ENCODE assay signal across 20 cellular contexts in the genomic region with DNA sequence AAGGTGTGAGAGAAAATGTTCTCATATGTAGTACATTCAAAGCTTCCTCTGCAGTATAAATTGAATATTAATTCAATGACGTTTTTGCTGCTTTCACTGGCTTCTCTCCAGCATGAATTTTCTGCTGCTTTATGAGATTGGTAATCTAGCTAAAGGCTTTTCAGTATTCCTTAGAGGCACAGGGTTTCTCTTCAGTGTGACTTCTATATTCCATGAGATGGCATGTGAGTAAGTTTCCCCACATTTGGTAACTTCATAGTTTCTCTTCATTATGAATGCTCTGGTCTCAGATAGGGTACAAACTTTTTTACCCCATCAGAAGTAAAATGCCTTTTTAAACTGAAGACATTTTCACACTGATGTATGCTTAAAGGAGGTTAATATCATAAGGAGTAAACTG. TPM values are rescaled to one million over a fixed set of nuclear protein-coding genes. Genes with fewer than 3 reads are reported as not detected.
A peak's percentile ranks its signal among the peaks of the same experiment; 100 is the strongest.
DNase-seq lines count a peak whose midpoint lies in the region; ATAC-seq, FAIRE-seq and TF ChIP-seq lines count a peak whose summit lies in the region.
"Had no signal": no experiment of that assay in that cellular context is flagged by ENCODE, and none has a peak within 500 bp of the region (broad histone marks: within the 10 kb centered on the region; RNA-seq: fewer than 3 reads in every experiment).

No MANE protein-coding gene starts in this region.

- TF ChIP-seq CTCF in A549 (IDR thresholded peaks at IDR 0.05), result no peak
- no peak for TF ChIP-seq CTCF in A673 (conservative IDR thresholded peaks at IDR 0.05; ENCODE audit: low read depth, low read length)
- no peak for TF ChIP-seq CTCF in smooth muscle cell (IDR thresholded peaks at IDR 0.05; ENCODE audit: borderline replicate concordance, insufficient read depth, poor library complexity, severe bottlenecking)

- intact Hi-C loops in A673 (cut with micrococcal nuclease; ENCODE audit: unreplicated experiment), result no loop called here

- H3K4me2 ChIP-seq in A549, result no peak overlapping the region
- H3K4me2 ChIP-seq in smooth muscle cell, result peak overlapping the region; percentile 2
- H3K4me2 ChIP-seq: BLaER1, GM23338 had no signal

- peaks cover 0 to 2% (median 0%) of the 10 kb centered on the region in 3 donors for H3K9me3 Mint-ChIP-seq in T-cell
- peaks cover 0 to 7% (median 0%) of the 10 kb centered on the region in 9 donors for H3K9me3 Mint-ChIP-seq in naive thymus-derived CD8-positive, alpha-beta T cell
- H3K9me3 Mint-ChIP-seq: GM23338 had no signal

- H3K9ac ChIP-seq in SK-N-MC (ENCODE audit: insufficient read length) (peak overlapping the region; percentile 28), smooth muscle cell (ENCODE audit: low read depth) (no peak overlapping the region)
- H3K9ac ChIP-seq: BLaER1 had no signal

- 19% methylated on average over 1 of the region's 1 CpG for WGBS in A549 (ENCODE audit: missing lambda C conversion rate)
- 62% methylated on average over 1 of the region's 1 CpG for WGBS in smooth muscle cell (ENCODE audit: low lambda C conversion rate)

- H3F3A ChIP-seq in smooth muscle cell (ENCODE audit: low read depth), result no peaks in the 10 kb centered on the region

- POLR2A ChIA-PET in A549 (lab: Yijun Ruan, JAX), result no interaction called here
- POLR2A ChIA-PET in A673 (lab: Charles Lee; ENCODE audit: low non-redundant PET), result interaction anchor here (0.5 kb wide), 1 partner anchor 366 kb away, joined by 3 read pairs; no protein-coding TSS in a partner anchor
- POLR2A ChIA-PET in T-cell (lab: Charles Lee), result no interaction called here
- POLR2A ChIA-PET in naive thymus-derived CD8-positive, alpha-beta T cell (lab: Charles Lee), result interaction anchor here (0.6 kb wide), 1 partner anchor 1819 kb away, joined by 5 read pairs; no protein-coding TSS in a partner anchor

- no peaks in the 10 kb centered on the region for H3K36me3 ChIP-seq in A673 (ENCODE audit: insufficient read depth, low read length, poor library complexity, severe bottlenecking)
- no peaks in the 10 kb centered on the region for H3K36me3 ChIP-seq in SK-N-MC (ENCODE audit: insufficient read depth, low read length)
- H3K36me3 ChIP-seq in smooth muscle cell (ENCODE audit: low read depth), result no peaks in the 10 kb centered on the region
- H3K36me3 ChIP-seq: BLaER1 had no signal

- no peak for TF ChIP-seq RAD21 in A549 (conservative IDR thresholded peaks at IDR 0.05 in 1 of 2, IDR thresholded peaks at IDR 0.05 in 1 of 2)

- H3K4me3 ChIP-seq in A549 (no peak overlapping the region), A673 (ENCODE audit: low read depth, low read length, poor library complexity, severe bottlenecking) (no peak overlapping the region), SK-N-MC (no peak overlapping the region), smooth muscle cell (no peak overlapping the region)
- H3K4me3 ChIP-seq: BLaER1, GM23338 had no signal

- no peaks in the 10 kb centered on the region for H4K20me1 ChIP-seq in smooth muscle cell (ENCODE audit: low read depth)
- H4K20me1 ChIP-seq: BLaER1 had no signal

- CTCF ChIA-PET in A549 (lab: Yijun Ruan, JAX) (interaction anchor here (0.7 kb wide), 1 partner anchor 271 kb away, joined by 3 read pairs; no protein-coding TSS in a partner anchor), A673 (lab: Charles Lee) (no interaction called here), T-cell (lab: Charles Lee) (no interaction called here)

- H3K4me1 Mint-ChIP-seq in T-cell, result no peaks in the 10 kb centered on the region
- H3K4me1 Mint-ChIP-seq in naive thymus-derived CD8-positive, alpha-beta T cell, result no peaks in the 10 kb centered on the region
- H3K4me1 Mint-ChIP-seq: CD14-positive monocyte; CD4-positive, alpha-beta memory T cell; IgD-negative memory B cell had no signal

- H3K79me2 ChIP-seq in smooth muscle cell (ENCODE audit: low read depth), result no peaks in the 10 kb centered on the region

- H2AFZ ChIP-seq in smooth muscle cell (ENCODE audit: low read depth), result peak overlapping the region; percentile 1
- H2AFZ ChIP-seq: GM23338 had no signal

- no peak for TF ChIP-seq EP300 in A549 (IDR thresholded peaks at IDR 0.05)

- H3K27me3 ChIP-seq in A673 (replicated peaks; ENCODE audit: insufficient read depth, low read depth, low read length, poor library complexity), result no peaks in the 10 kb centered on the region
- H3K27me3 ChIP-seq in smooth muscle cell (ENCODE audit: low read depth), result no peaks in the 10 kb centered on the region
- H3K27me3 ChIP-seq: BLaER1 had no signal

- H3K4me3 Mint-ChIP-seq in T-cell, result no peak overlapping the region
- no peak overlapping the region for H3K4me3 Mint-ChIP-seq in naive thymus-derived CD8-positive, alpha-beta T cell
- H3K4me3 Mint-ChIP-seq: CD4-positive, alpha-beta memory T cell; GM23338 had no signal

- no peak for TF ChIP-seq POLR2A in A549 (IDR thresholded peaks at IDR 0.05; ENCODE audit: low read length)

- peaks cover 35% of the 10 kb centered on the region for H3K4me1 ChIP-seq in A549
- peaks cover 40% of the 10 kb centered on the region for H3K4me1 ChIP-seq in A673 (ENCODE audit: insufficient read depth, low read length, poor library complexity, severe bottlenecking)
- no peaks in the 10 kb centered on the region for H3K4me1 ChIP-seq in smooth muscle cell (ENCODE audit: low read depth)

- no peak for FAIRE-seq in A549 (lab: Jason Lieb, UNC)
- FAIRE-seq: A204.1, HepG2 had no signal

- BruUV-seq in A673 (replicated peaks; lab: Mats Ljungman, UMichigan), result no TSS peak

- DNase-seq in A549 (ENCODE audit: low read depth in 1 of 2, low spot score in 1 of 2), result no peak
- peak; percentile 29 for DNase-seq in A673 (ENCODE audit: low spot score)
- no peak for DNase-seq in SK-N-MC (ENCODE audit: low read depth, low spot score)
- no peak for DNase-seq in smooth muscle cell (lab: John Stamatoyannopoulos, UW; ENCODE audit: unreplicated experiment)
- no peak for DNase-seq in T-cell
- no peak for DNase-seq in naive thymus-derived CD8-positive, alpha-beta T cell
- DNase-seq: CD4-positive, alpha-beta memory T cell; DMS153; DMS79; GF-D8; H7; KBM-7 had no signal

- no peak overlapping the region for H3K27ac Mint-ChIP-seq in T-cell
- H3K27ac Mint-ChIP-seq in naive thymus-derived CD8-positive, alpha-beta T cell, result no peak overlapping the region
- H3K27ac Mint-ChIP-seq: CD14-positive monocyte, GM23338, IgD-negative memory B cell had no signal

- peak overlapping the region; percentile 7 to 21; a peak in 3 of 6 replicates for H3K27ac ChIP-seq in A549
- no peak overlapping the region for H3K27ac ChIP-seq in A673 (ENCODE audit: low read depth, low read length, poor library complexity, severe bottlenecking)
- H3K27ac ChIP-seq in SK-N-MC, result no peak overlapping the region
- H3K27ac ChIP-seq in smooth muscle cell (ENCODE audit: low read depth), result no peak overlapping the region
- H3K27ac ChIP-seq: BLaER1 had no signal

- H3K9me3 ChIP-seq in A549 (no peaks in the 10 kb centered on the region), A673 (ENCODE audit: low read depth, low read length, poor library complexity, severe bottlenecking) (no peaks in the 10 kb centered on the region), SK-N-MC (ENCODE audit: low read depth, low read length) (no peaks in the 10 kb centered on the region), smooth muscle cell (replicated peaks; ENCODE audit: low read depth) (no peaks in the 10 kb centered on the region)

- peaks cover 9 to 24% of the 10 kb centered on the region in 2 donors for H3K27me3 Mint-ChIP-seq in T-cell
- peaks cover 3 to 21% (median 4%) of the 10 kb centered on the region in 5 donors for H3K27me3 Mint-ChIP-seq in naive thymus-derived CD8-positive, alpha-beta T cell

- H3K36me3 Mint-ChIP-seq in T-cell, result no peaks in the 10 kb centered on the region
- no peaks in the 10 kb centered on the region for H3K36me3 Mint-ChIP-seq in naive thymus-derived CD8-positive, alpha-beta T cell
- H3K36me3 Mint-ChIP-seq: CD14-positive monocyte, IgD-negative memory B cell had no signal

- ATAC-seq in A549 (no peak), T-cell (replicated peaks in 1 of 4) (no peak), GM19463 (IDR thresholded peaks at IDR 0.05; ENCODE audit: unreplicated experiment) (no peak)
- no peak for ATAC-seq in naive thymus-derived CD8-positive, alpha-beta T cell
- ATAC-seq: GM23338, HepG2 had no signal

TF ChIP-seq in A549, 52 proteins besides CTCF, POLR2A, EP300 and RAD21:
- TF ChIP-seq ZNF302 (CRISPR knock-in tag; IDR thresholded peaks at IDR 0.05), result no peak
- no peak for TF ChIP-seq RNF2 (IDR thresholded peaks at IDR 0.05; ENCODE audit: borderline replicate concordance, low read depth)
- no peak for TF ChIP-seq BHLHE40 (IDR thresholded peaks at IDR 0.05; ENCODE audit: low read depth, low read length)
- TF ChIP-seq, protein P1, sequence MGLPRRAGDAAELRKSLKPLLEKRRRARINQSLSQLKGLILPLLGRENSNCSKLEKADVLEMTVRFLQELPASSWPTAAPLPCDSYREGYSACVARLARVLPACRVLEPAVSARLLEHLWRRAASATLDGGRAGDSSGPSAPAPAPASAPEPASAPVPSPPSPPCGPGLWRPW (IDR thresholded peaks at IDR 0.05), result no peak
TF ChIP-seq in A549: peak in this region for 0.

RNA-seq across cellular contexts. Expression of a gene that starts 10.4 kb away (rescaled TPM):
- polyA plus RNA-seq in A549 (2011; rRNA removed) (not detected in 2 replicates), A549 (2017; fragmentation: RNase III; extraction: RNeasy Plus Mini Kit Qiagen cat#74134 plus additional on column Dnase treatment) (not detected in 3 replicates), smooth muscle cell (not detected in 2 replicates)
- 0.01 TPM in 1 of 2 replicates, not detected in the other for polyA plus RNA-seq in A549 (2012; cell fraction: cytosol; rRNA removed)
- not detected in 2 replicates for polyA plus RNA-seq in A549 (2012; cell fraction: nucleus; rRNA removed)
- polyA minus RNA-seq in A549 (2011; rRNA and poly(A)+ RNA removed), result not detected in 2 replicates
- total RNA-seq in A673 (2021) (not detected in 2 replicates), smooth muscle cell (0.67 TPM in 1 of 2 replicates, not detected in the other), T-cell (not detected)
- total RNA-seq in naive thymus-derived CD8-positive, alpha-beta T cell, result not detected
- polyA plus RNA-seq in naive thymus-derived CD8-positive, alpha-beta T cell, result not detected
- total RNA-seq: CD4-positive, alpha-beta memory T cell; HepG2 had no signal
- polyA plus RNA-seq: AG04450; CD14-positive monocyte; CD4-positive, alpha-beta memory T cell; GM23338; HepG2; IgD-negative memory B cell had no signal

RNA-seq across cellular contexts. Expression of a gene that starts 33.2 kb away (rescaled TPM):
- polyA plus RNA-seq in A549 (2011; rRNA removed) (0.15 and 0.16 TPM in 2 replicates), A549 (2017; fragmentation: RNase III; extraction: RNeasy Plus Mini Kit Qiagen cat#74134 plus additional on column Dnase treatment) (0.22 to 0.41 TPM (median 0.40 TPM) in 3 replicates), smooth muscle cell (not detected in 2 replicates)
- 0.10 and 0.11 TPM in 2 replicates for polyA plus RNA-seq in A549 (2012; cell fraction: cytosol; rRNA removed)
- polyA plus RNA-seq in A549 (2012; cell fraction: nucleus; rRNA removed), result 0.12 and 0.17 TPM in 2 replicates
- polyA minus RNA-seq in A549 (2011; rRNA and poly(A)+ RNA removed), result 0.08 and 0.15 TPM in 2 replicates
- total RNA-seq in A673 (2021) (not detected in 2 replicates), smooth muscle cell (0.04 TPM in 1 of 2 replicates, not detected in the other), T-cell (not detected)
- total RNA-seq in naive thymus-derived CD8-positive, alpha-beta T cell, result not detected
- polyA plus RNA-seq in naive thymus-derived CD8-positive, alpha-beta T cell, result not detected
- total RNA-seq: CD4-positive, alpha-beta memory T cell; GM23338; H7; HepG2 had no signal
- polyA plus RNA-seq: CD14-positive monocyte; CD4-positive, alpha-beta memory T cell; GM23338; HepG2; IgD-negative memory B cell had no signal

Comparison
In these comparisons a context has a peak if more than half of its experiments do, and no peak if none do; other contexts are left out.
1. H3K27ac ChIP-seq: peak in A549 (2 of 2); none in A673 (single experiment), SK-N-MC (single experiment) and smooth muscle cell (single experiment).
2. POLR2A ChIA-PET loops: an anchor here in A673 (0.5 kb wide) and naive thymus-derived CD8-positive, alpha-beta T cell (0.6 kb wide); none called in A549 and T-cell.